In the genomic region with DNA sequence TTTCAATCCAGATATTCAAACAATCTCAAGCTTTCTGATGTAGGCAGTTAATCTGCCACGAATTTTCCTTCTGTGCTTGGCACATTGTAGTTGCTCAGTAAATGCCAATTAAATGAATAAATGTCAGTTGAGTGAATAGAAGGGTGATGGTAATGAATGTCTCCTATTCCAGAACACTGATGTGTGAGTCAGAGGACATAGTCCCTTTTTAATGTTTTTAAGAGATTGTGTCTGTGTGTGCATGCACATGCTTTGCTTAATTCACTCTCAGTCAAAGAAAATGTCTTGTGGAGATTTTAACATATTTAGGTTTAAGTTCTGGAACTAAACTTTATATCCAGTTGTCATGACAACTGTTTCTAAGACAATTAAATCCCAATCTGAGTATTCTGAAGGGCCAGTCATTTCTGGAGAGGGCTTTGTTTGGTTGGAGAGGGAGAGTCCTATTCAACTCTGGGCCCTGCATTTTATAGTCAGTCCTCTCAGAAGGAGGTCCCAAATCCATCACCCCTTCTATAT, we compare ENCODE assay signal across 15 cellular contexts.
A peak's percentile ranks its signal among the peaks of the same experiment; 100 is the strongest.
DNase-seq lines count a peak whose midpoint lies in the region; ATAC-seq, FAIRE-seq and TF ChIP-seq lines count a peak whose summit lies in the region.
"Had no signal": no experiment of that assay in that cellular context is flagged by ENCODE, and none has a peak within 500 bp of the region (broad histone marks: within the 10 kb centered on the region; RNA-seq: fewer than 3 reads in every experiment).

No MANE protein-coding gene starts in this region.

- H3K27ac ChIP-seq in PC-3 (ENCODE audit: low read length) (peak overlapping the region; percentile 91), epithelial cell of prostate (peak overlapping the region; percentile 57), keratinocyte (ENCODE audit: control insufficient read depth, insufficient read depth, low read length) (no peak overlapping the region)
- H3K27ac ChIP-seq: C4-2B, RWPE1 had no signal

- H3K79me2 ChIP-seq in PC-3 (ENCODE audit: low read length) (no peaks in the 10 kb centered on the region), keratinocyte (ENCODE audit: control insufficient read depth, insufficient read depth, low read length) (no peaks in the 10 kb centered on the region)

- peak; percentile 33 for ATAC-seq in PC-3
- no peak for ATAC-seq in HG03521 (IDR thresholded peaks at IDR 0.05; ENCODE audit: unreplicated experiment)
- ATAC-seq in HG03354 (IDR thresholded peaks at IDR 0.05; ENCODE audit: poor library complexity, severe bottlenecking, unreplicated experiment) = no peak

- H3K4me3 ChIP-seq in PC-3 (ENCODE audit: low read length) (no peak overlapping the region), keratinocyte (ENCODE audit: control insufficient read depth in 2 of 3, extremely low read depth in 1 of 3, insufficient read depth in 2 of 3, low read depth in 1 of 3, low read length in 3 of 3) (no peak overlapping the region)

- H3K9me2 ChIP-seq in PC-3 (replicated peaks; ENCODE audit: low read length) = no peaks in the 10 kb centered on the region

- H3K9me3 ChIP-seq in PC-3 (ENCODE audit: low read length) (no peaks in the 10 kb centered on the region), keratinocyte (ENCODE audit: control insufficient read depth, low read depth, low read length) (no peaks in the 10 kb centered on the region)

- H3K4me1 ChIP-seq in PC-3 (ENCODE audit: insufficient read depth, low read length) = peaks cover 55% of the 10 kb centered on the region
- H3K4me1 ChIP-seq in keratinocyte (ENCODE audit: control insufficient read depth, extremely low read depth, insufficient read depth, low read length) = peaks cover 22% of the 10 kb centered on the region

- CTCF ChIA-PET in PC-3 (lab: Charles Lee) = no interaction called here

- H2AFZ ChIP-seq in PC-3 (ENCODE audit: low read length) (no peak overlapping the region), keratinocyte (ENCODE audit: control insufficient read depth, low read length) (no peak overlapping the region)

- H4K20me1 ChIP-seq in PC-3 (ENCODE audit: low read length) (no peaks in the 10 kb centered on the region), keratinocyte (ENCODE audit: control insufficient read depth, extremely low read depth, insufficient read depth, low read length) (no peaks in the 10 kb centered on the region)

- TF ChIP-seq CTCF in PC-3 (conservative IDR thresholded peaks at IDR 0.05; ENCODE audit: low read depth, low read length) (no peak), keratinocyte (optimal IDR thresholded peaks at IDR 0.05 in 1 of 3, IDR thresholded peaks at IDR 0.05 in 1 of 3, conservative IDR thresholded peaks at IDR 0.05 in 1 of 3; ENCODE audit: extremely low read depth in 1 of 3, insufficient read depth in 2 of 3, low read length in 3 of 3) (no peak)

- dilution Hi-C loops in keratinocyte (cut with MboI; ENCODE audit: extremely low pct_ligation_motif_present, low sequenced_read_pairs) = no loop called here

- FAIRE-seq in keratinocyte (lab: Jason Lieb, UNC) (peak; percentile 74), GM19239 (lab: Jason Lieb, UNC) (no peak)

- H3K4me2 ChIP-seq in PC-3 (ENCODE audit: low read length) (peak overlapping the region; percentile 67), keratinocyte (ENCODE audit: control insufficient read depth, extremely low read depth, insufficient read depth, low read depth, low read length) (no peak overlapping the region)

- POLR2A ChIA-PET in PC-3 (lab: Charles Lee; ENCODE audit: unreplicated experiment) = no interaction called here

- intact Hi-C loops in PC-3 (cut with micrococcal nuclease) = loop anchor here (5.0 to 10.0 kb wide), 2 partner anchors 35 to 648 kb away; no protein-coding TSS in a partner anchor

- H3K9ac ChIP-seq in PC-3 (ENCODE audit: low read length) (peak overlapping the region; percentile 38; the same call in 1 of the 2 replicates), keratinocyte (ENCODE audit: control insufficient read depth, extremely low read depth, insufficient read depth, low read length) (no peak overlapping the region)

- no peaks in the 10 kb centered on the region for H3K9me1 ChIP-seq in keratinocyte (ENCODE audit: control insufficient read depth, extremely low read depth, insufficient read depth, low read length)

- DNase-seq in EL (peak; percentile 18), PC-3 (peak; percentile 31), epithelial cell of prostate (ENCODE audit: low read depth, low spot score) (no peak), keratinocyte (ENCODE audit: low read depth, low spot score) (no peak), GM19239 (ENCODE audit: insufficient read length, low spot score) (no peak)
- DNase-seq: DMS79, H9, NCI-H1105, NCI-H2081, NCI-H446 treated with DMSO at 0.1 percent for 48 hours, OCI-M1 had no signal

- H3F3A ChIP-seq in PC-3 (ENCODE audit: low read length, unreplicated experiment) = no peaks in the 10 kb centered on the region

- H3K27me3 ChIP-seq in PC-3 (ENCODE audit: low read length) (no peaks in the 10 kb centered on the region), keratinocyte (ENCODE audit: control insufficient read depth, extremely low read depth, insufficient read depth, low read length) (no peaks in the 10 kb centered on the region)

- H3K36me3 ChIP-seq in PC-3 (ENCODE audit: low read depth, low read length) = no peaks in the 10 kb centered on the region
- H3K36me3 ChIP-seq in keratinocyte (ENCODE audit: control insufficient read depth in 2 of 2, extremely low read depth in 1 of 2, insufficient read depth in 2 of 2, low read length in 2 of 2) = no peaks in the 10 kb centered on the region

- BruUV-seq in PC-3 (replicated peaks; lab: Mats Ljungman, UMichigan) = no TSS peak

Comparison
In these comparisons a context has a peak if more than half of its experiments do, and no peak if none do; other contexts are left out.
1. DNase-seq: peak in EL (single experiment) and PC-3 (single experiment); none in epithelial cell of prostate (single experiment), keratinocyte (single experiment) and GM19239 (single experiment).